8 cellular contexts compared by ENCODE assay signal in genomic region chr7:90708841-90709317, GRCh38.
DNase-seq lines count a peak whose midpoint lies in the region; ATAC-seq and TF ChIP-seq lines count a peak whose summit lies in the region.

No MANE protein-coding gene starts in this region.

- H3K4me2 ChIP-seq in osteoblast (ENCODE audit: insufficient read depth, low read length), result no peak overlapping the region

- POLR2A ChIA-PET in BJ (lab: Charles Lee), result interaction anchor here (0.5 to 0.6 kb wide), 2 partner anchors 169 to 1081 kb away, joined by 3 read pairs; no protein-coding TSS in a partner anchor

- peak; percentile 31; the same call in 1 of the 2 replicates for TF ChIP-seq CTCF in BJ (IDR thresholded peaks at IDR 0.05; ENCODE audit: insufficient read depth, low read depth, low read length)
- no peak for TF ChIP-seq CTCF in coronary artery (IDR thresholded peaks at IDR 0.05)
- peak; percentile 63 for TF ChIP-seq CTCF in osteoblast (IDR thresholded peaks at IDR 0.05; ENCODE audit: extremely low read depth, low read depth, low read length)

- no peak overlapping the region for H3K27ac ChIP-seq in coronary artery
- no peak overlapping the region for H3K27ac ChIP-seq in osteoblast (ENCODE audit: low read depth, low read length)

- H3K4me3 ChIP-seq in BJ (ENCODE audit: low read depth, low read length) (no peak overlapping the region), coronary artery (peak overlapping the region; percentile 53), osteoblast (ENCODE audit: insufficient read depth, low read length) (no peak overlapping the region)

- H3K27me3 ChIP-seq in BJ (ENCODE audit: control insufficient read depth, insufficient read depth, low read length) (no peaks in the 10 kb centered on the region), osteoblast (ENCODE audit: insufficient read depth, low read length) (no peaks in the 10 kb centered on the region)

- no peak for DNase-seq in BJ (ENCODE audit: low read depth)
- DNase-seq in NCI-H226, result peak; percentile 30
- DNase-seq in coronary artery (ENCODE audit: low spot score), result no peak
- no peak for DNase-seq in osteoblast (ENCODE audit: insufficient read length, low spot score, missing footprints)
- DNase-seq in EL, result no peak
- no peak for DNase-seq in 8988T

- ATAC-seq in GM18870 (IDR thresholded peaks at IDR 0.05; ENCODE audit: unreplicated experiment) (peak; percentile 65), HG02943 (IDR thresholded peaks at IDR 0.05; ENCODE audit: low read depth, unreplicated experiment) (peak; percentile 60)

- no peaks in the 10 kb centered on the region for H3K36me3 ChIP-seq in BJ (ENCODE audit: control insufficient read depth, insufficient read depth, low read length)
- H3K36me3 ChIP-seq in osteoblast (ENCODE audit: insufficient read depth, low read length), result no peaks in the 10 kb centered on the region

- H2AFZ ChIP-seq in osteoblast (ENCODE audit: low read length), result no peak overlapping the region

- peaks cover 17% of the 10 kb centered on the region for H4K20me1 ChIP-seq in osteoblast (ENCODE audit: insufficient read depth, low read length)

- H3K79me2 ChIP-seq in osteoblast (ENCODE audit: insufficient read depth, low read length), result peaks cover 50% of the 10 kb centered on the region

- CTCF ChIA-PET in BJ (lab: Yijun Ruan, JAX), result interaction anchor here (0.9 to 2.2 kb wide), 4 partner anchors 10 to 291 kb away, joined by 3 to 8 read pairs (median 6); no protein-coding TSS in a partner anchor

- H3K4me1 ChIP-seq in osteoblast (ENCODE audit: insufficient read depth, low read length), result peaks cover 19% of the 10 kb centered on the region

- H3K9me3 ChIP-seq in osteoblast (ENCODE audit: low read depth, low read length), result no peaks in the 10 kb centered on the region
